In the genomic region with DNA sequence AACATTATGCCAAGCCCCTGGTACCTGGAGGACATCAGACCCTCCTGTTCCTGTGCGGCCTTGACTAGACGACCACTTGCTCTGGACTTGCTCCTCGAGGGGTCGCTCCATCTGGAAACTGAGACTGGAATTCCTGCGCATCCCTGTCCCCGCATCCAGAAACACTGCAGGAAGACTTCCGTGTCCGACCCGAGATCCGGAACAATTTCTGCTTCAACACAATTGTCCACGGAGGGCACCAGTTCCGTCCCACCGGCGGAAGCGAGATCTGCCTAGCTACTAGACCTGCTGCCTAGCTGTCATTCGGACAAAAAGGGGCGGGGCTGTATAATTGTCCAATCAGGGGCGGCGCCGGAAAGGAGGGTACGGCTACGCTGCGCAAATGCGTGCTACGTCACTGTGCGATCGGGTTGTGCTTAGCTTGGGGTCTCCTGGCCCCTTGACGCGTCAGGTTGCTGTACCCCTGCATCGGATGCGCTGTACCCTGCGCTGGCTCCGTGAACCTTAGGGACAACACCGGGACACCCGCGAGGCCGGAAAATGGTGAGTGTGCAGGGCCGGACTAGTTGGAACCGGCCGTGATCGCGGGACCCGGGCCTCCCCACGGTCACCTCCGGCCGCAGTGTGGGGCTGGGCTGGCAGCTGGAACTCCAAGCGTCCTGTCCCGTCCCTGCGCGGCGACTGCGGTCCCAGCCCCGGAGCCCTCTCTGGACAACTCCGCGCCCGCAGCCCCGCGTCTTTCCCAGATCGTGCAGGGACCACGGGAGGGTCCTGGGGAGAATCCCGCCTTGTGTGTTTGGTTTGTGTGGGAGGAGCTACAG, we compare ENCODE assay signal across 8 cellular contexts. TPM values are rescaled to one million over a fixed set of nuclear protein-coding genes. Genes with fewer than 3 reads are reported as not detected.
DNase-seq lines count a peak whose midpoint lies in the region; ATAC-seq and TF ChIP-seq lines count a peak whose summit lies in the region.

Gene ZNF490, minus strand, starts transcription at position 274 of the 821 bp plus-strand sequence. Its CDS starts 133 bp downstream, at position 141.
Gene ZNF791, plus strand, starts transcription at position 381 of the 821 bp plus-strand sequence. Its CDS starts 160 bp downstream, at position 541.

- H3K27me3 Mint-ChIP-seq in CD14-positive monocyte (ENCODE audit: low read depth in 3 of 3) = peaks cover 2 to 6% (median 4%) of the 10 kb centered on the region in 3 donors

- H3K27me3 ChIP-seq in left lung = no peaks in the 10 kb centered on the region

- DNase-seq in CD14-positive monocyte (ENCODE audit: low spot score) (peak; percentile 98), NCI-H82 (lab: John Stamatoyannopoulos, UW) (peak; percentile 100), dermis blood vessel endothelial cell (peak; percentile 98), left lung (peak; percentile 96 to 97)
- DNase-seq in activated CD4-positive, alpha-beta T cell treated with anti-CD3 and anti-CD28 coated beads, Interleukin-2, amount 50 U/mL, for 4 hours = peak; percentile 95 to 96
- peak; percentile 93 for DNase-seq in stimulated activated CD4-positive, alpha-beta T cell treated with anti-CD3 and anti-CD28 coated beads, Interleukin-2, amount 100 ng/mL, for 4 hours (ENCODE audit: low read depth)

- H3K27ac Mint-ChIP-seq in CD14-positive monocyte = peak within 1 kb of the TSS; percentile 96 to 100 (median 98)

- peak within 1 kb of the TSS; percentile 96 to 97 for H3K27ac ChIP-seq in left lung

- peaks cover 11 to 55% of the 10 kb centered on the region in 2 donors for H3K4me1 ChIP-seq in left lung

- TF ChIP-seq CTCF in CD14-positive monocyte (IDR thresholded peaks at IDR 0.05) (no peak), left lung (IDR thresholded peaks at IDR 0.05) (no peak)

- H3K9me3 Mint-ChIP-seq in CD14-positive monocyte = peaks cover 0 to 3% (median 2%) of the 10 kb centered on the region in 7 donors

- intact Hi-C loops in CD14-positive monocyte (cut with micrococcal nuclease) (loop anchor here (5.0 to 10.0 kb wide), 3 partner anchors 54 to 57 kb away; partner anchors contain the start of genes MAN2B1 (in 2 of the 2), WDR83 (in 2 of the 2) and ZNF564 (in 1 of the 2)), left lung (cut with DNase I) (no loop called here)

- peaks cover 26 to 44% of the 10 kb centered on the region in 2 donors for H3K36me3 Mint-ChIP-seq in CD14-positive monocyte

- H3K4me1 Mint-ChIP-seq in CD14-positive monocyte = peaks cover 37% of the 10 kb centered on the region

- no peaks in the 10 kb centered on the region for H3K9me3 ChIP-seq in left lung

- H3K4me3 Mint-ChIP-seq in CD14-positive monocyte = peak within 1 kb of the TSS; percentile 96 to 99

- peak within 1 kb of the TSS; percentile 94 to 97 for H3K4me3 ChIP-seq in left lung

- peaks cover 0 to 19% of the 10 kb centered on the region in 2 donors for H3K36me3 ChIP-seq in left lung

- peak; percentile 70 for ATAC-seq in GM19397 (IDR thresholded peaks at IDR 0.05; ENCODE audit: unreplicated experiment)
- ATAC-seq in HG03571 (IDR thresholded peaks at IDR 0.05; ENCODE audit: unreplicated experiment) = peak; percentile 70
- peak; percentile 99 for ATAC-seq in left lung

RNA-seq across cellular contexts. Expression of gene ZNF490, which starts in this region (rescaled TPM):
- polyA plus RNA-seq in CD14-positive monocyte = 1 to 10 TPM; 2.7 to 4.2 TPM
- total RNA-seq in dermis blood vessel endothelial cell = 10.2 and 13.1 TPM in 2 replicates
- 10 to 100 TPM in 1 of 2 donors, 1 to 10 TPM in 1; 9.2 to 11.7 TPM for total RNA-seq in left lung

RNA-seq across cellular contexts. Expression of gene ZNF791, which starts in this region (rescaled TPM):
- 1 to 10 TPM; 5.9 to 8.2 TPM for polyA plus RNA-seq in CD14-positive monocyte
- 17.9 and 21.3 TPM in 2 replicates for total RNA-seq in dermis blood vessel endothelial cell
- total RNA-seq in left lung = 10 to 100 TPM; 18.0 to 23.3 TPM

Comparison
In these comparisons a context has a peak if more than half of its experiments do, and no peak if none do; other contexts are left out.
1. Peak in every context shown above with its lines: DNase-seq, ATAC-seq, H3K4me3 ChIP-seq and H3K27ac ChIP-seq.
2. intact Hi-C loops: an anchor here in CD14-positive monocyte (5.0 to 10.0 kb wide); none called in left lung.